ENCODE assay signal across 11 cellular contexts in genomic region chr20:47500554-47500953, GRCh38. TPM values are rescaled to one million over a fixed set of nuclear protein-coding genes. Genes with fewer than 3 reads are reported as not detected.
DNase-seq lines count a peak whose midpoint lies in the region; ATAC-seq and TF ChIP-seq lines count a peak whose summit lies in the region.
"Had no signal": no experiment of that assay in that cellular context is flagged by ENCODE, and none has a peak within 500 bp of the region (broad histone marks: within the 10 kb centered on the region; RNA-seq: fewer than 3 reads in every experiment).

No MANE protein-coding gene starts in this region.

- H3K4me1 Mint-ChIP-seq in T-helper 17 cell (peaks cover 30% of the 10 kb centered on the region), immature natural killer cell (peaks cover 26 to 37% of the 10 kb centered on the region in 2 donors)

- no peaks in the 10 kb centered on the region for H3K9me3 Mint-ChIP-seq in immature natural killer cell

- H3K4me1 ChIP-seq in left ventricle myocardium inferior (peaks cover 49% of the 10 kb centered on the region), upper lobe of right lung (peaks cover 21% of the 10 kb centered on the region), prostate gland (replicated peaks) (no peaks in the 10 kb centered on the region)

- H3K27me3 Mint-ChIP-seq in T-helper 17 cell (no peaks in the 10 kb centered on the region), immature natural killer cell (ENCODE audit: low read depth in 3 of 3) (peaks cover 2 to 13% (median 6%) of the 10 kb centered on the region in 3 donors)

- peaks cover 11% of the 10 kb centered on the region for H3K9me3 ChIP-seq in left ventricle myocardium inferior (replicated peaks)
- H3K9me3 ChIP-seq in T-helper 17 cell (ENCODE audit: control insufficient read depth, low read length, poor library complexity, severe bottlenecking), result no peaks in the 10 kb centered on the region
- no peaks in the 10 kb centered on the region for H3K9me3 ChIP-seq in upper lobe of right lung
- no peaks in the 10 kb centered on the region for H3K9me3 ChIP-seq in WERI-Rb-1 (ENCODE audit: severe bottlenecking)
- no peaks in the 10 kb centered on the region for H3K9me3 ChIP-seq in prostate gland
- H3K9me3 ChIP-seq: SJSA1 had no signal

- H3K36me3 ChIP-seq in left ventricle myocardium inferior (no peaks in the 10 kb centered on the region), upper lobe of right lung (no peaks in the 10 kb centered on the region), WERI-Rb-1 (peaks cover 2% of the 10 kb centered on the region; the same call in 1 of the 2 replicates), prostate gland (no peaks in the 10 kb centered on the region)
- H3K36me3 ChIP-seq: cardiac muscle cell, SJSA1 had no signal

- no peaks in the 10 kb centered on the region for H3K27me3 ChIP-seq in left ventricle myocardium inferior (ENCODE audit: low read depth)
- no peaks in the 10 kb centered on the region for H3K27me3 ChIP-seq in upper lobe of right lung
- no peaks in the 10 kb centered on the region for H3K27me3 ChIP-seq in WERI-Rb-1 (ENCODE audit: insufficient read depth, low read depth, severe bottlenecking)
- H3K27me3 ChIP-seq in prostate gland (replicated peaks; ENCODE audit: insufficient read depth), result no peaks in the 10 kb centered on the region
- H3K27me3 ChIP-seq: cardiac muscle cell, SJSA1 had no signal

- H3K4me3 Mint-ChIP-seq in T-helper 17 cell, result peak overlapping the region; percentile 98
- H3K4me3 Mint-ChIP-seq in immature natural killer cell, result peak overlapping the region; percentile 83 to 98 (median 88)

- intact Hi-C loops in left ventricle myocardium inferior (cut with micrococcal nuclease), result loop anchor here (10.0 kb wide), 1 partner anchor 114 kb away; no protein-coding TSS in a partner anchor
- intact Hi-C loops in left ventricle myocardium superior (cut with micrococcal nuclease), result loop anchor here (10.0 kb wide), 2 partner anchors 74 to 114 kb away; no protein-coding TSS in a partner anchor
- intact Hi-C loops in upper lobe of right lung (cut with DNase I), result no loop called here
- intact Hi-C loops in prostate gland (cut with DNase I), result loop anchor here (10.0 kb wide), 3 partner anchors 54 to 226 kb away; no protein-coding TSS in a partner anchor

- no peak for TF ChIP-seq POLR2A in prostate gland (IDR thresholded peaks at IDR 0.05)

- TF ChIP-seq CTCF in left ventricle myocardium inferior (IDR thresholded peaks at IDR 0.05; ENCODE audit: borderline replicate concordance) (no peak), upper lobe of right lung (IDR thresholded peaks at IDR 0.05) (no peak), WERI-Rb-1 (IDR thresholded peaks at IDR 0.05; ENCODE audit: low read depth, low read length) (no peak), prostate gland (IDR thresholded peaks at IDR 0.05) (no peak)

- H3K27ac ChIP-seq in left ventricle myocardium inferior (replicated peaks) (peak overlapping the region; percentile 98), upper lobe of right lung (peak overlapping the region; percentile 95), WERI-Rb-1 (no peak overlapping the region), prostate gland (peak overlapping the region in 1 of 2 donors; percentile 88)
- H3K27ac ChIP-seq: cardiac muscle cell had no signal

- ATAC-seq in left ventricle myocardium superior (no peak), T-helper 17 cell (no peak), upper lobe of right lung (no peak), HG03571 (IDR thresholded peaks at IDR 0.05; ENCODE audit: unreplicated experiment) (no peak)

- 67% methylated on average over 4 of the region's 4 CpGs for WGBS in prostate gland

- H3K4me3 ChIP-seq in left ventricle myocardium inferior (peak overlapping the region; percentile 99), upper lobe of right lung (no peak overlapping the region), WERI-Rb-1 (ENCODE audit: low read depth, low read length) (no peak overlapping the region), prostate gland (no peak overlapping the region)

- H3K27ac Mint-ChIP-seq in T-helper 17 cell (peak overlapping the region; percentile 47), immature natural killer cell (peak overlapping the region; percentile 81 to 94 (median 91))

- peaks cover 2% of the 10 kb centered on the region for H3K36me3 Mint-ChIP-seq in T-helper 17 cell (ENCODE audit: low read depth)
- H3K36me3 Mint-ChIP-seq in immature natural killer cell, result no peaks in the 10 kb centered on the region

- no peak for DNase-seq in left ventricle myocardium inferior
- DNase-seq in left ventricle myocardium superior, result no peak
- DNase-seq in T-helper 17 cell, result no peak
- DNase-seq in immature natural killer cell, result peak in 1 of 3 donors; percentile 4
- DNase-seq in upper lobe of right lung, result no peak
- DNase-seq in WERI-Rb-1, result no peak
- DNase-seq in prostate gland (ENCODE audit: low spot score), result no peak
- DNase-seq: DMS79 treated with DMSO at 0.1 percent for 48 hours had no signal

RNA-seq across cellular contexts. Expression of gene NCOA3, which starts 1.1 kb away (rescaled TPM):
- total RNA-seq in left ventricle myocardium inferior, result 23.8 TPM
- total RNA-seq in left ventricle myocardium superior, result 23.3 TPM
- 10 to 100 TPM; 55.4 to 58.2 TPM for total RNA-seq in T-helper 17 cell
- polyA plus RNA-seq in immature natural killer cell, result 10 to 100 TPM in 1 of 3 donors, 1 to 10 TPM in 2; 2.9 to 19.1 (median 5.7) TPM
- total RNA-seq in upper lobe of right lung, result 48.8 TPM
- 10 to 100 TPM; 21.6 to 35.6 TPM for total RNA-seq in prostate gland
